Comparison of ENCODE assay signal across 21 cellular contexts in genomic region chr16:15658149-15658548, GRCh38. TPM values are rescaled to one million over a fixed set of nuclear protein-coding genes. Genes with fewer than 3 reads are reported as not detected.
DNase-seq lines count a peak whose midpoint lies in the region; ATAC-seq, FAIRE-seq and TF ChIP-seq lines count a peak whose summit lies in the region.
"Had no signal": no experiment of that assay in that cellular context is flagged by ENCODE, and none has a peak within 500 bp of the region (broad histone marks: within the 10 kb centered on the region; RNA-seq: fewer than 3 reads in every experiment).

No MANE protein-coding gene starts in this region.

- no peak for ATAC-seq in CD4-positive, alpha-beta T cell (ENCODE audit: poor library complexity)
- ATAC-seq in HG02840 (IDR thresholded peaks at IDR 0.05; ENCODE audit: low FRiP score, unreplicated experiment), result no peak

- H3K9me3 ChIP-seq in CD4-positive, alpha-beta T cell (ENCODE audit: control insufficient read depth, low read length), result no peaks in the 10 kb centered on the region
- H3K9me3 ChIP-seq: vagina had no signal

- no peak overlapping the region for H3K4me3 Mint-ChIP-seq in CD4-positive, alpha-beta T cell
- peak overlapping the region; percentile 31 for H3K4me3 Mint-ChIP-seq in activated naive CD8-positive, alpha-beta T cell
- H3K4me3 Mint-ChIP-seq in nephron progenitor cell, result no peak overlapping the region

- no peak overlapping the region for H3K27ac ChIP-seq in CD4-positive, alpha-beta T cell (ENCODE audit: low read depth, low read length)
- H3K27ac ChIP-seq: epithelial cell of prostate, SK-N-MC, vagina had no signal

- CTCF ChIA-PET in CD4-positive, alpha-beta T cell (lab: Charles Lee), result interaction anchor here (0.9 to 1.4 kb wide), 2 partner anchors 15 to 24 kb away, joined by 5 read pairs; partner anchors contain the start of gene MARF1

- no peaks in the 10 kb centered on the region for H3K27me3 ChIP-seq in CD4-positive, alpha-beta T cell (ENCODE audit: control insufficient read depth, insufficient read depth, low read length)
- H3K27me3 ChIP-seq: vagina had no signal

- H3K27me3 Mint-ChIP-seq in CD4-positive, alpha-beta T cell, result no peaks in the 10 kb centered on the region
- no peaks in the 10 kb centered on the region for H3K27me3 Mint-ChIP-seq in activated naive CD8-positive, alpha-beta T cell
- no peaks in the 10 kb centered on the region for H3K27me3 Mint-ChIP-seq in nephron progenitor cell (ENCODE audit: low read depth, poor library complexity)

- H3K9me3 Mint-ChIP-seq in CD4-positive, alpha-beta T cell, result no peaks in the 10 kb centered on the region
- H3K9me3 Mint-ChIP-seq in activated naive CD8-positive, alpha-beta T cell (ENCODE audit: low read depth), result no peaks in the 10 kb centered on the region
- H3K9me3 Mint-ChIP-seq in nephron progenitor cell, result no peaks in the 10 kb centered on the region

- POLR2A ChIA-PET in CD4-positive, alpha-beta T cell (lab: Charles Lee), result interaction anchor here (1.7 to 4.5 kb wide), 3 partner anchors 14 to 19 kb away, joined by 6 to 28 read pairs (median 10); partner anchors contain the start of gene MARF1

- peaks cover 70% of the 10 kb centered on the region for H3K4me1 Mint-ChIP-seq in CD4-positive, alpha-beta T cell (ENCODE audit: low read depth)
- peaks cover 61% of the 10 kb centered on the region for H3K4me1 Mint-ChIP-seq in activated naive CD8-positive, alpha-beta T cell (ENCODE audit: low read depth)
- peaks cover 25% of the 10 kb centered on the region for H3K4me1 Mint-ChIP-seq in nephron progenitor cell

- no peak for DNase-seq in CD4-positive, alpha-beta T cell
- DNase-seq in GM12865 (ENCODE audit: low read depth) (peak; percentile 44), nephron progenitor cell (no peak), ecto neural progenitor cell (ENCODE audit: low spot score) (no peak), HTR-8/SVneo (ENCODE audit: insufficient read length, low spot score) (no peak)
- DNase-seq: amniotic stem cell; C1 segment of cervical spinal cord; glutamatergic neuron; islet precursor cell; Karpas-422; NCI-H1436 treated with DMSO at 0.1 percent for 48 hours; NCI-H446; nucleus accumbens; OCI-M1; stimulated activated naive CD4-positive, alpha-beta T cell treated with Interleukin-2 at 50 U/mL for 16 hours had no signal

- intact Hi-C loops in CD4-positive, alpha-beta T cell (cut with DNase I, micrococcal nuclease), result no loop called here

- peak overlapping the region; percentile 90 for H3K27ac Mint-ChIP-seq in CD4-positive, alpha-beta T cell
- H3K27ac Mint-ChIP-seq in activated naive CD8-positive, alpha-beta T cell, result peak overlapping the region; percentile 82
- peak overlapping the region; percentile 45 for H3K27ac Mint-ChIP-seq in nephron progenitor cell

- H3K4me3 ChIP-seq in GM12865 (ENCODE audit: low read depth, low read length), result no peak overlapping the region
- H3K4me3 ChIP-seq: SK-N-MC, vagina had no signal

- FAIRE-seq in HTR-8/SVneo (lab: Jason Lieb, UNC), result no peak
- FAIRE-seq: GM12891 had no signal

- H3K36me3 Mint-ChIP-seq in CD4-positive, alpha-beta T cell (ENCODE audit: low read depth), result peaks cover 55% of the 10 kb centered on the region
- peaks cover 4% of the 10 kb centered on the region for H3K36me3 Mint-ChIP-seq in activated naive CD8-positive, alpha-beta T cell
- peaks cover 20% of the 10 kb centered on the region for H3K36me3 Mint-ChIP-seq in nephron progenitor cell (ENCODE audit: low read depth)

- TF ChIP-seq CTCF in CD4-positive, alpha-beta T cell (IDR thresholded peaks at IDR 0.05), result no peak
- TF ChIP-seq CTCF in GM12865 (IDR thresholded peaks at IDR 0.05; ENCODE audit: insufficient read depth, low read depth, low read length, missing control alignments), result no peak
- TF ChIP-seq CTCF in nephron progenitor cell (IDR thresholded peaks at IDR 0.05), result no peak

RNA-seq across cellular contexts. Expression of gene NDE1, which starts 8.1 kb away (rescaled TPM):
- 100 to 1,000 TPM in 1 of 2 experiments, 10 to 100 TPM in 1; 96.6 to 106 TPM for total RNA-seq in CD4-positive, alpha-beta T cell

RNA-seq across cellular contexts. Expression of gene MARF1, which starts 15.2 kb away (rescaled TPM):
- 100 to 1,000 TPM; 156 to 157 TPM for total RNA-seq in CD4-positive, alpha-beta T cell
